In genomic region chr17:40316571-40317344, GRCh38 we compare ENCODE assay signal across 8 cellular contexts. TPM values are rescaled to one million over a fixed set of nuclear protein-coding genes. Genes with fewer than 3 reads are reported as not detected.
DNase-seq lines count a peak whose midpoint lies in the region; ATAC-seq and TF ChIP-seq lines count a peak whose summit lies in the region.

No MANE protein-coding gene starts in this region.

- DNase-seq in NCI-H2196 (lab: John Stamatoyannopoulos, UW; ENCODE audit: unreplicated experiment) (peak; percentile 31), NCI-H2196 treated with DMSO at 0.1 percent for 48 hours (lab: John Stamatoyannopoulos, UW; ENCODE audit: unreplicated experiment) (no peak), RWPE2 (ENCODE audit: low spot score) (peak; percentile 86), esophagus squamous epithelium (lab: John Stamatoyannopoulos, UW) (no peak), middle frontal gyrus (ENCODE audit: extremely low spot score, low spot score) (no peak)
- DNase-seq in naive thymus-derived CD4-positive, alpha-beta T cell = no peak
- no peak for DNase-seq in stimulated activated CD8-positive, alpha-beta memory T cell treated with anti-CD3 and anti-CD28 coated beads, Interleukin-4, amount 100 ng/mL, for 48 hours

- H3K9me3 ChIP-seq in RWPE2 (ENCODE audit: severe bottlenecking) = no peaks in the 10 kb centered on the region
- H3K9me3 ChIP-seq in esophagus squamous epithelium = no peaks in the 10 kb centered on the region
- no peaks in the 10 kb centered on the region for H3K9me3 ChIP-seq in naive thymus-derived CD4-positive, alpha-beta T cell (ENCODE audit: control insufficient read depth in 2 of 3, low read length in 3 of 3)

- H3K4me3 ChIP-seq in RWPE2 (ENCODE audit: severe bottlenecking) = peak overlapping the region; percentile 91
- peak overlapping the region; percentile 14 to 96 (median 90) for H3K4me3 ChIP-seq in esophagus squamous epithelium
- no peak overlapping the region for H3K4me3 ChIP-seq in naive thymus-derived CD4-positive, alpha-beta T cell (ENCODE audit: low read length)

- H3K27ac ChIP-seq in RWPE2 (ENCODE audit: poor library complexity, severe bottlenecking) (peak overlapping the region; percentile 97), esophagus squamous epithelium (peak overlapping the region; percentile 84 to 97 (median 92))
- H3K27ac ChIP-seq in naive thymus-derived CD4-positive, alpha-beta T cell (ENCODE audit: low read depth, low read length) = no peak overlapping the region

- POLR2A ChIA-PET in naive thymus-derived CD4-positive, alpha-beta T cell (lab: Charles Lee) = interaction anchor here (0.8 to 34.9 kb wide), 3 partner anchors 1 to 237 kb away, joined by 3 to 742 read pairs (median 742); partner anchors contain the start of gene RARA

- no peaks in the 10 kb centered on the region for H3K9me3 Mint-ChIP-seq in naive thymus-derived CD4-positive, alpha-beta T cell

- CTCF ChIA-PET in naive thymus-derived CD4-positive, alpha-beta T cell (lab: Charles Lee) = interaction anchor here (0.5 to 12.4 kb wide), 10 partner anchors 9 to 338 kb away, joined by 3 to 87 read pairs (median 5); no protein-coding TSS in a partner anchor

- no peaks in the 10 kb centered on the region for H3K36me3 ChIP-seq in RWPE2 (ENCODE audit: low read depth)
- no peaks in the 10 kb centered on the region for H3K36me3 ChIP-seq in esophagus squamous epithelium
- peaks cover 0 to 10% (median 0%) of the 10 kb centered on the region in 3 experiments for H3K36me3 ChIP-seq in naive thymus-derived CD4-positive, alpha-beta T cell (ENCODE audit: control insufficient read depth in 2 of 3, insufficient read depth in 3 of 3, low read length in 3 of 3)

- WGBS in esophagus squamous epithelium, 2 donors = 16 to 43% methylated on average over 5 to 20 of the region's 38 CpGs

- TF ChIP-seq CTCF in RWPE2 (IDR thresholded peaks at IDR 0.05; ENCODE audit: poor library complexity, severe bottlenecking) (no peak), esophagus squamous epithelium (IDR thresholded peaks at IDR 0.05) (no peak)

- TF ChIP-seq POLR2A in esophagus squamous epithelium (IDR thresholded peaks at IDR 0.05) = no peak

- no peaks in the 10 kb centered on the region for H3K27me3 Mint-ChIP-seq in naive thymus-derived CD4-positive, alpha-beta T cell

- peaks cover 0 to 18% (median 0%) of the 10 kb centered on the region in 5 donors for H3K36me3 Mint-ChIP-seq in naive thymus-derived CD4-positive, alpha-beta T cell

- H3K27me3 ChIP-seq in RWPE2 (ENCODE audit: insufficient read depth, poor library complexity, severe bottlenecking) (no peaks in the 10 kb centered on the region), esophagus squamous epithelium (no peaks in the 10 kb centered on the region)
- no peaks in the 10 kb centered on the region for H3K27me3 ChIP-seq in naive thymus-derived CD4-positive, alpha-beta T cell (ENCODE audit: control insufficient read depth in 2 of 2, insufficient read depth in 2 of 2, low read length in 2 of 2)

- H3K4me3 Mint-ChIP-seq in naive thymus-derived CD4-positive, alpha-beta T cell = peak overlapping the region in 9 of 10 donors; percentile 42 to 98 (median 97)

- H3K27ac Mint-ChIP-seq in naive thymus-derived CD4-positive, alpha-beta T cell = peak overlapping the region in 7 of 9 donors; percentile 18 to 98 (median 73)

- H3K4me1 Mint-ChIP-seq in naive thymus-derived CD4-positive, alpha-beta T cell = peaks cover 37 to 81% (median 60%) of the 10 kb centered on the region in 7 donors

- ATAC-seq in RWPE2 (ENCODE audit: low read depth) (peak; percentile 22), HG02798 (IDR thresholded peaks at IDR 0.05; ENCODE audit: poor library complexity, unreplicated experiment) (no peak)
- ATAC-seq in naive thymus-derived CD4-positive, alpha-beta T cell = no peak

- H3K4me1 ChIP-seq in RWPE2 (ENCODE audit: insufficient read depth, poor library complexity, severe bottlenecking) (peaks cover 67% of the 10 kb centered on the region), esophagus squamous epithelium (peaks cover 61 to 98% (median 90%) of the 10 kb centered on the region in 3 donors)
- peaks cover 45 to 68% of the 10 kb centered on the region in 2 donors for H3K4me1 ChIP-seq in naive thymus-derived CD4-positive, alpha-beta T cell (ENCODE audit: control insufficient read depth in 2 of 2, insufficient read depth in 2 of 2, low read length in 2 of 2)

- intact Hi-C loops in esophagus squamous epithelium (cut with DNase I) = no loop called here
- intact Hi-C loops in naive thymus-derived CD4-positive, alpha-beta T cell (cut with micrococcal nuclease) = loop anchor here (1.0 to 5.0 kb wide), 3 partner anchors 8 to 194 kb away; partner anchors contain the start of genes MSL1 (in 1 of the 2) and TOP2A (in 1 of the 2)

RNA-seq across cellular contexts. Expression of gene RARA, which starts 7.8 kb away (rescaled TPM):
- total RNA-seq in esophagus squamous epithelium = 10 to 100 TPM in 2 of 4 donors, 1 to 10 TPM in 2; 6.7 to 14.2 (median 10.8) TPM
- 100 to 1,000 TPM in 1 of 5 experiments, 10 to 100 TPM in 4; 40.0 to 115 (median 43.8) TPM for total RNA-seq in naive thymus-derived CD4-positive, alpha-beta T cell
- 10 to 100 TPM in 1 of 2 donors, 1 to 10 TPM in 1; 6.7 to 16.5 TPM for polyA plus RNA-seq in naive thymus-derived CD4-positive, alpha-beta T cell

RNA-seq across cellular contexts. Expression of gene CDC6, which starts 29.1 kb away (rescaled TPM):
- 10 to 100 TPM in 2 of 4 donors, 1 to 10 TPM in 2; 2.9 to 17.8 (median 9.8) TPM for total RNA-seq in esophagus squamous epithelium
- 10 to 100 TPM in 1 of 5 experiments, 1 to 10 TPM in 1, under 1 TPM in 3; 0.51 to 73.6 (median 0.85) TPM for total RNA-seq in naive thymus-derived CD4-positive, alpha-beta T cell
- under 1 TPM; 0.09 to 0.24 TPM for polyA plus RNA-seq in naive thymus-derived CD4-positive, alpha-beta T cell

RNA-seq across cellular contexts. Expression of gene GJD3, which starts 47.8 kb away (rescaled TPM):
- 1 to 10 TPM in 1 of 4 donors, under 1 TPM in 2, not detected in 1; 0.38 to 1.7 (median 0.47) TPM for total RNA-seq in esophagus squamous epithelium
- under 1 TPM in 1 of 5 experiments, not detected in 4; 0.27 TPM for total RNA-seq in naive thymus-derived CD4-positive, alpha-beta T cell
- not detected for polyA plus RNA-seq in naive thymus-derived CD4-positive, alpha-beta T cell

Comparison
In these comparisons a context has a peak if more than half of its experiments do, and no peak if none do; other contexts are left out.
1. DNase-seq: peak in NCI-H2196 (single experiment) and RWPE2 (single experiment); none in NCI-H2196 treated with DMSO at 0.1 percent for 48 hours (single experiment), esophagus squamous epithelium (single experiment), naive thymus-derived CD4-positive, alpha-beta T cell (0 of 9), stimulated activated CD8-positive, alpha-beta memory T cell treated with anti-CD3 and anti-CD28 coated beads, Interleukin-4, amount 100 ng/mL, for 48 hours (single experiment) and middle frontal gyrus (single experiment).